ENCODE assay signal across 11 cellular contexts in genomic region chr5:39624268-39624886, GRCh38.
DNase-seq lines count a peak whose midpoint lies in the region; TF ChIP-seq lines count a peak whose summit lies in the region.
"Had no signal": no experiment of that assay in that cellular context is flagged by ENCODE, and none has a peak within 500 bp of the region (broad histone marks: within the 10 kb centered on the region; RNA-seq: fewer than 3 reads in every experiment).

No MANE protein-coding gene starts in this region.

- no peak for TF ChIP-seq CTCF in OCI-LY3 (IDR thresholded peaks at IDR 0.05; ENCODE audit: low read depth, low read length)
- no peak for TF ChIP-seq CTCF in neural progenitor cell (IDR thresholded peaks at IDR 0.05)

- DNase-seq in AG08395 (ENCODE audit: low spot score) (peak; percentile 21), H4 (ENCODE audit: low spot score) (peak; percentile 57), iPS-NIHi11 (ENCODE audit: low spot score) (peak; percentile 33), activated T-cell treated with anti-CD3 and anti-CD28 coated beads for 4 hours (no peak), NCI-H2029 (lab: John Stamatoyannopoulos, UW) (no peak), NCI-H1105 treated with DMSO at 0.1 percent for 48 hours (lab: John Stamatoyannopoulos, UW) (no peak), neural progenitor cell (ENCODE audit: low spot score) (no peak)
- DNase-seq: erythroblast, WERI-Rb-1 had no signal

- no peaks in the 10 kb centered on the region for H3F3A ChIP-seq in neural progenitor cell (ENCODE audit: low read depth)

- H3K27me3 Mint-ChIP-seq in neural progenitor cell (ENCODE audit: insufficient read depth, low read depth): no peaks in the 10 kb centered on the region

- H2AFZ ChIP-seq in OCI-LY3 (ENCODE audit: low read depth, low read length) (no peak overlapping the region), neural progenitor cell (replicated peaks) (no peak overlapping the region)

- H3K4me1 Mint-ChIP-seq in neural progenitor cell: no peaks in the 10 kb centered on the region

- H4K20me1 ChIP-seq in OCI-LY3 (ENCODE audit: insufficient read depth, low read length) (no peaks in the 10 kb centered on the region), neural progenitor cell (ENCODE audit: low read depth) (no peaks in the 10 kb centered on the region)

- H3K27ac Mint-ChIP-seq in neural progenitor cell: no peak overlapping the region

- H3K9ac ChIP-seq in OCI-LY3 (ENCODE audit: low read length): no peak overlapping the region
- no peak overlapping the region for H3K9ac ChIP-seq in neural progenitor cell

- H3K36me3 ChIP-seq in OCI-LY3 (replicated peaks; ENCODE audit: low read depth, low read length) (peaks cover 5% of the 10 kb centered on the region), neural progenitor cell (no peaks in the 10 kb centered on the region)
- H3K36me3 ChIP-seq: WERI-Rb-1 had no signal

- H3K79me2 ChIP-seq in OCI-LY3 (ENCODE audit: low read length) (no peaks in the 10 kb centered on the region), neural progenitor cell (ENCODE audit: low read depth) (no peaks in the 10 kb centered on the region)

- no peaks in the 10 kb centered on the region for H3K27me3 ChIP-seq in OCI-LY3 (ENCODE audit: low read depth, low read length)
- no peaks in the 10 kb centered on the region for H3K27me3 ChIP-seq in neural progenitor cell

- peaks cover 24% of the 10 kb centered on the region for H3K4me1 ChIP-seq in OCI-LY3 (ENCODE audit: low read length)
- no peaks in the 10 kb centered on the region for H3K4me1 ChIP-seq in neural progenitor cell

- H3K27ac ChIP-seq in OCI-LY3 (ENCODE audit: low read length) (peak overlapping the region; percentile 54), neural progenitor cell (no peak overlapping the region)
- H3K27ac ChIP-seq: C4-2B, WERI-Rb-1 had no signal

- no peaks in the 10 kb centered on the region for H3K36me3 Mint-ChIP-seq in neural progenitor cell

- H3K9me3 ChIP-seq in OCI-LY3 (ENCODE audit: insufficient read depth, low read length) (no peaks in the 10 kb centered on the region; the same call in 1 of the 2 replicates), neural progenitor cell (ENCODE audit: low read depth) (no peaks in the 10 kb centered on the region)

- no peaks in the 10 kb centered on the region for H3K9me3 Mint-ChIP-seq in neural progenitor cell

- H3K4me2 ChIP-seq in OCI-LY3 (ENCODE audit: low read length) (peak overlapping the region; percentile 32), neural progenitor cell (no peak overlapping the region)

- no peak overlapping the region for H3K4me3 Mint-ChIP-seq in neural progenitor cell

- no peak overlapping the region; the same call in 1 of the 2 replicates for H3K4me3 ChIP-seq in OCI-LY3 (ENCODE audit: low read length)
- H3K4me3 ChIP-seq in neural progenitor cell: no peak overlapping the region

Comparison
In these comparisons a context has a peak if more than half of its experiments do, and no peak if none do; other contexts are left out.
1. DNase-seq: peak in AG08395 (single experiment), H4 (single experiment) and iPS-NIHi11 (single experiment); none in activated T-cell treated with anti-CD3 and anti-CD28 coated beads for 4 hours (single experiment), NCI-H2029 (single experiment), NCI-H1105 treated with DMSO at 0.1 percent for 48 hours (single experiment) and neural progenitor cell (single experiment).